Comparison of ENCODE assay signal across 33 cellular contexts in genomic region chr4:58760100-58760499, GRCh38.
"Had no signal": no experiment of that assay in that cellular context is flagged by ENCODE, and none has a peak within 500 bp of the region (broad histone marks: within the 10 kb centered on the region; RNA-seq: fewer than 3 reads in every experiment).

No MANE protein-coding gene starts in this region.

- H3K36me3 Mint-ChIP-seq: activated CD4-positive, alpha-beta memory T cell treated with anti-CD3 and anti-CD28 coated beads for 36 hours; activated naive CD4-positive, alpha-beta T cell treated with anti-CD3 and anti-CD28 coated beads, Interleukin-2, amount 10 ng/mL, durations not matched to agents 7 days and 5 days; activated naive CD8-positive, alpha-beta T cell; brain had no signal

- H3K9me3 Mint-ChIP-seq: activated B cell treated with CpG ODN at 0.5 μM for 24 hours; activated naive CD4-positive, alpha-beta T cell treated with anti-CD3 and anti-CD28 coated beads, Interleukin-2, amount 10 ng/mL, durations not matched to agents 7 days and 5 days; activated T-helper 1 cell treated with anti-CD3 and anti-CD28 coated beads, Interleukin-12 subunit alpha, Interleukin-12 subunit beta, Interleukin-2, Interleukin-4 antibody, amounts not matched to agents 30 ng/mL and 10 ng/mL and 1 ng/mL, durations not matched to agents 14 hours and 24 hours and 36 hours; brain; T-helper 1 cell treated with Interleukin-12 subunit alpha and Interleukin-12 subunit beta and Interleukin-4 antibody, amounts not matched to agents 30 μg/mL and 1 μg/mL, for 36 hours had no signal

- H3K4me3 Mint-ChIP-seq: activated B cell treated with CpG ODN at 0.5 μM for 24 hours; activated CD4-positive, alpha-beta memory T cell treated with anti-CD3 and anti-CD28 coated beads for 36 hours; activated naive CD4-positive, alpha-beta T cell treated with anti-CD3 and anti-CD28 coated beads, Interleukin-2, amount 10 ng/mL, durations not matched to agents 7 days and 5 days; activated naive CD8-positive, alpha-beta T cell; activated naive CD8-positive, alpha-beta T cell treated with anti-CD3 and anti-CD28 coated beads, Interleukin-2, amount 50 U/mL, for 24 hours; activated T-cell treated with anti-CD3 and anti-CD28 coated beads, Interleukin-2, amount 50 U/mL, for 4 hours; activated T-helper 1 cell treated with anti-CD3 and anti-CD28 coated beads, Interleukin-12 subunit alpha, Interleukin-12 subunit beta, Interleukin-2, Interleukin-4 antibody, amounts not matched to agents 30 ng/mL and 10 ng/mL and 1 ng/mL, durations not matched to agents 14 hours and 24 hours and 36 hours; brain; T-helper 1 cell treated with Interleukin-12 subunit alpha and Interleukin-12 subunit beta and Interleukin-4 antibody, amounts not matched to agents 30 μg/mL and 1 μg/mL, for 36 hours; T-helper 2 cell treated with Interferon-gamma antibody and Interleukin-4, amounts not matched to agents 5 μg/mL and 100 μg/mL, for 36 hours had no signal

- H3K27ac ChIP-seq: SK-N-MC, VCaP had no signal

- H3K27me3 Mint-ChIP-seq: activated B cell treated with CpG ODN at 0.5 μM for 24 hours; activated CD4-positive, alpha-beta memory T cell treated with anti-CD3 and anti-CD28 coated beads for 36 hours; activated naive CD4-positive, alpha-beta T cell treated with anti-CD3 and anti-CD28 coated beads, Interleukin-2, amount 10 ng/mL, durations not matched to agents 7 days and 5 days; activated naive CD8-positive, alpha-beta T cell; activated naive CD8-positive, alpha-beta T cell treated with anti-CD3 and anti-CD28 coated beads, Interleukin-2, amount 50 U/mL, for 24 hours; brain had no signal

- FAIRE-seq: bronchial epithelial cell, K562 had no signal

- ATAC-seq: activated naive CD8-positive, alpha-beta T cell treated with anti-CD3 and anti-CD28 coated beads, Interleukin-2, amount 50 U/mL, for 24 hours; activated T-cell treated with anti-CD3 and anti-CD28 coated beads, Interleukin-2, amount 50 U/mL, for 4 hours; K562 had no signal

- H3K4me1 Mint-ChIP-seq: activated B cell treated with CpG ODN at 0.5 μM for 24 hours; activated naive CD4-positive, alpha-beta T cell treated with anti-CD3 and anti-CD28 coated beads, Interleukin-2, amount 10 ng/mL, durations not matched to agents 7 days and 5 days; activated naive CD8-positive, alpha-beta T cell treated with anti-CD3 and anti-CD28 coated beads, Interleukin-2, amount 50 U/mL, for 24 hours; brain had no signal

- DNase-seq: activated B cell treated with CpG ODN at 0.5 μM for 24 hours; activated CD4-positive, alpha-beta memory T cell treated with anti-CD3 and anti-CD28 coated beads for 36 hours; activated CD4-positive, alpha-beta T cell treated with anti-CD3 and anti-CD28 coated beads for 4 hours; activated CD4-positive, alpha-beta T cell treated with anti-CD3 and anti-CD28 coated beads, Interleukin-2, amount 50 U/mL, for 1 hour; activated CD4-positive, CD25-positive, alpha-beta regulatory T cell treated with anti-CD3 and anti-CD28 coated beads, Interleukin-2, amount 50 U/mL, for 72 hours; activated CD8-positive, alpha-beta memory T cell treated with anti-CD3 and anti-CD28 coated beads, Interleukin-2, amount 50 U/mL, for 4 hours; activated effector memory CD4-positive, alpha-beta T cell treated with Interleukin-2 at 50 U/mL for 16 hours; activated naive CD4-positive, alpha-beta T cell treated with anti-CD3 and anti-CD28 coated beads, Interleukin-2, amount 10 ng/mL, durations not matched to agents 7 days and 5 days; activated naive CD8-positive, alpha-beta T cell treated with anti-CD3 and anti-CD28 coated beads, Interleukin-2, amount 50 U/mL, for 24 hours; activated T-cell treated with anti-CD3 and anti-CD28 coated beads for 4 hours; activated T-cell treated with anti-CD3 and anti-CD28 coated beads, Interleukin-2, amount 50 U/mL, for 4 hours; anterior cingulate cortex; caudate nucleus; cerebellar nuclear complex; IMR-90; Karpas-422; NCI-H1105 treated with DMSO at 0.1 percent for 48 hours; NCI-H1436; NCI-H187; NCI-H2029 treated with DMSO at 0.1 percent for 48 hours; NCI-H2227 treated with DMSO at 0.1 percent for 48 hours; NCI-H524; NK-92 treated with Interleukin-12 subunit alpha and Interleukin-12 subunit beta, amount 100 ng/mL, for 24 hours; Right ventricle myocardium superior had no signal

- H3K27ac Mint-ChIP-seq: activated B cell treated with CpG ODN at 0.5 μM for 24 hours; activated CD4-positive, alpha-beta memory T cell treated with anti-CD3 and anti-CD28 coated beads for 36 hours; activated naive CD4-positive, alpha-beta T cell treated with anti-CD3 and anti-CD28 coated beads, Interleukin-2, amount 10 ng/mL, durations not matched to agents 7 days and 5 days; activated naive CD8-positive, alpha-beta T cell; activated naive CD8-positive, alpha-beta T cell treated with anti-CD3 and anti-CD28 coated beads, Interleukin-2, amount 50 U/mL, for 24 hours; activated T-helper 1 cell treated with anti-CD3 and anti-CD28 coated beads, Interleukin-12 subunit alpha, Interleukin-12 subunit beta, Interleukin-2, Interleukin-4 antibody, amounts not matched to agents 30 ng/mL and 10 ng/mL and 1 ng/mL, durations not matched to agents 14 hours and 24 hours and 36 hours; brain; T-helper 1 cell treated with Interleukin-12 subunit alpha and Interleukin-12 subunit beta and Interleukin-4 antibody, amounts not matched to agents 30 μg/mL and 1 μg/mL, for 36 hours; T-helper 2 cell treated with Interferon-gamma antibody and Interleukin-4, amounts not matched to agents 5 μg/mL and 100 μg/mL, for 36 hours had no signal

- H3K4me3 ChIP-seq: K562, SK-N-MC had no signal
